ENCODE assay signal across 32 cellular contexts in the genomic region with DNA sequence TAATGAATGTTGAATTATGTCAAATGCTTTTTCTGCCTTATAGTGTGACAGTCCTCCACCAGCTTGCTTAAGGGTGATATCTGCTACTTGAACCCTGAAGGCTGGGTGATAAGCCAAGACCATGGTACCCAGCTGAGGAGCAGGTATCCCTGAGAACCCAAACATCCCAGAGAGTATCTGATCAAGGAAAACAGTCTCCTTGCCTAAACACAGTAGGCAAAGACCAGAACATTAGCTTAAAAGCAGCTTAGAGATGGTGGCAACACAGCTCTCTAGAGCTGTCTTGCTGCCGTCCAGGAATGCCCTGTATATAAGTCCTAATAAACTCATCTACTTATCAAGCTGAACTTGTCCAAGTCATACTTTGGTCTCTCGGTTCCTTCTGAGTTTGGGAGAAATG.
DNase-seq lines count a peak whose midpoint lies in the region; ATAC-seq, FAIRE-seq and TF ChIP-seq lines count a peak whose summit lies in the region.
"Had no signal": no experiment of that assay in that cellular context is flagged by ENCODE, and none has a peak within 500 bp of the region (broad histone marks: within the 10 kb centered on the region; RNA-seq: fewer than 3 reads in every experiment).

No MANE protein-coding gene starts in this region.

- no peak overlapping the region for H4K91ac ChIP-seq in H1 (replicated peaks; ENCODE audit: insufficient read length, low read length)

- no peak overlapping the region for H2BK5ac ChIP-seq in H1 (ENCODE audit: low read depth, low read length)

- POLR2A ChIA-PET in K562 (lab: Yijun Ruan, JAX) (interaction anchor here (0.7 to 2.0 kb wide), 4 partner anchors 9 to 460 kb away, joined by 3 to 18 read pairs (median 6); partner anchors contain the start of gene ZNF322), H1 (lab: Charles Lee; ENCODE audit: partially characterized antibody) (interaction anchor here (1.4 kb wide), 1 partner anchor 13 kb away, joined by 4 read pairs; a partner anchor contains a TSS)

- H3K4ac ChIP-seq in H1 (replicated peaks; ENCODE audit: insufficient read length, low read depth, low read length): no peak overlapping the region

- TF ChIP-seq EP300 in K562 (IDR thresholded peaks at IDR 0.05; ENCODE audit: low read length): no peak
- TF ChIP-seq EP300 in H1 (IDR thresholded peaks at IDR 0.05; ENCODE audit: borderline replicate concordance in 1 of 2, low read depth in 2 of 2, low read length in 2 of 2): no peak

- BruUV-seq in K562 (replicated peaks; lab: Mats Ljungman, UMichigan): TSS peak; percentile 2

- H3K18ac ChIP-seq in H1 (ENCODE audit: extremely low read depth, low read length): no peak overlapping the region

- H3K79me2 ChIP-seq in K562 (ENCODE audit: control insufficient read depth, insufficient read depth, low read length) (peaks cover 19% of the 10 kb centered on the region), H1 (ENCODE audit: control insufficient read depth in 1 of 2, insufficient read depth in 2 of 2, low read length in 2 of 2) (no peaks in the 10 kb centered on the region), keratinocyte (ENCODE audit: control insufficient read depth, insufficient read depth, low read length) (no peaks in the 10 kb centered on the region)

- no peak for TF ChIP-seq RAD21 in K562 (CRISPR knock-in tag; conservative IDR thresholded peaks at IDR 0.05 in 1 of 2, IDR thresholded peaks at IDR 0.05 in 1 of 2)
- no peak for TF ChIP-seq RAD21 in H1 (IDR thresholded peaks at IDR 0.05 in 1 of 2, conservative IDR thresholded peaks at IDR 0.05 in 1 of 2; ENCODE audit: low read depth in 2 of 2, low read length in 2 of 2)

- H3K9ac ChIP-seq in K562 (ENCODE audit: insufficient read depth in 1 of 2, low read depth in 2 of 2, low read length in 2 of 2) (no peak overlapping the region), H1 (replicated peaks in 1 of 4; ENCODE audit: extremely low read depth in 1 of 4, low read depth in 3 of 4, low read length in 3 of 4) (no peak overlapping the region), keratinocyte (ENCODE audit: control insufficient read depth, extremely low read depth, insufficient read depth, low read length) (no peak overlapping the region)
- H3K9ac ChIP-seq: BLaER1; BLaER1 treated with 17β-estradiol and CSF1 and Interleukin-3, amounts not matched to agents 10 nM and 100 nM had no signal

- no peak overlapping the region for H2AK5ac ChIP-seq in H1 (ENCODE audit: low read depth, low read length)

- dilution Hi-C loops in keratinocyte (cut with MboI; ENCODE audit: extremely low pct_ligation_motif_present, low sequenced_read_pairs): no loop called here

- H3K36me3 ChIP-seq in K562 (ENCODE audit: control insufficient read depth, insufficient read depth, low read length): peaks cover 75% of the 10 kb centered on the region
- H3K36me3 ChIP-seq in H1 (ENCODE audit: control insufficient read depth in 2 of 4, insufficient read depth in 4 of 4, low read length in 3 of 4): 0 out of 8 replicates have a peak, but pooled peaks cover 0 to 2% (median 0%) of the 10 kb centered on the region in 4 experiments
- H3K36me3 ChIP-seq in keratinocyte (ENCODE audit: control insufficient read depth in 2 of 2, extremely low read depth in 1 of 2, insufficient read depth in 2 of 2, low read length in 2 of 2): peaks cover 0 to 1% of the 10 kb centered on the region in 2 experiments
- H3K36me3 ChIP-seq: BE2C had no signal

- H3K56ac ChIP-seq in H1 (replicated peaks; ENCODE audit: insufficient read length, low read depth, low read length): no peak overlapping the region

- ATAC-seq in K562: peak; percentile 2; the same call in 1 of the 3 replicates
- ATAC-seq in GM21390 (IDR thresholded peaks at IDR 0.05; ENCODE audit: unreplicated experiment): no peak
- ATAC-seq: A549; CD8-positive, alpha-beta T cell had no signal

- H3K79me1 ChIP-seq in H1 (ENCODE audit: low read depth, low read length): no peaks in the 10 kb centered on the region

- no peak overlapping the region for H2BK15ac ChIP-seq in H1 (ENCODE audit: low read length)

- H4K20me1 ChIP-seq in K562 (replicated peaks; ENCODE audit: control insufficient read depth, insufficient read depth, low read length) (no peaks in the 10 kb centered on the region), H1 (replicated peaks in 1 of 2; ENCODE audit: control insufficient read depth in 1 of 2, insufficient read depth in 2 of 2, low read length in 2 of 2) (no peaks in the 10 kb centered on the region), keratinocyte (ENCODE audit: control insufficient read depth, extremely low read depth, insufficient read depth, low read length) (no peaks in the 10 kb centered on the region)
- H4K20me1 ChIP-seq: BLaER1; BLaER1 treated with 17β-estradiol and CSF1 and Interleukin-3, amounts not matched to agents 10 nM and 100 nM had no signal

- CTCF ChIA-PET in K562 (lab: Yijun Ruan, JAX; ENCODE audit: low intra/inter-chr PET ratio) (no interaction called here), H1 (lab: Charles Lee; ENCODE audit: partially characterized antibody) (interaction anchor here (0.6 to 1.7 kb wide), 3 partner anchors 8 to 1274 kb away, joined by 3 to 5 read pairs (median 3); no protein-coding TSS in a partner anchor)

- H3K27ac ChIP-seq in K562 (ENCODE audit: extremely low read depth, low read depth, low read length): no peak overlapping the region
- no peak overlapping the region for H3K27ac ChIP-seq in H1 (ENCODE audit: low read depth, low read length)
- no peak overlapping the region for H3K27ac ChIP-seq in keratinocyte (ENCODE audit: control insufficient read depth, insufficient read depth, low read length)
- H3K27ac ChIP-seq: 22Rv1; A549; BLaER1; BLaER1 treated with 17β-estradiol and CSF1 and Interleukin-3, amounts not matched to agents 10 nM and 100 nM; C4-2B had no signal

- H3K9me3 ChIP-seq in K562 (replicated peaks; ENCODE audit: control insufficient read depth, insufficient read depth, low read depth, low read length): no peaks in the 10 kb centered on the region
- 0 out of 4 replicates have a peak, but pooled peaks cover 0 to 2% of the 10 kb centered on the region in 2 experiments for H3K9me3 ChIP-seq in H1 (ENCODE audit: insufficient read depth in 2 of 2, low read depth in 1 of 2, low read length in 1 of 2)
- H3K9me3 ChIP-seq in keratinocyte (ENCODE audit: control insufficient read depth, low read depth, low read length): no peaks in the 10 kb centered on the region
- H3K9me3 ChIP-seq: A549, BE2C, Caco-2 had no signal

- 0 out of 2 replicates have a peak overlapping the region, but pooled peaks have one; percentile 7 for H2BK12ac ChIP-seq in H1 (ENCODE audit: low read depth, low read length)

- H3K4me3 ChIP-seq in K562 (no peak overlapping the region), H1 (ENCODE audit: extremely low read depth in 1 of 4, insufficient read depth in 2 of 4, low read depth in 3 of 4, low read length in 4 of 4) (no peak overlapping the region), keratinocyte (ENCODE audit: control insufficient read depth in 2 of 3, extremely low read depth in 1 of 3, insufficient read depth in 2 of 3, low read depth in 1 of 3, low read length in 3 of 3) (no peak overlapping the region)
- H3K4me3 ChIP-seq: A549; BLaER1; BLaER1 treated with 17β-estradiol and CSF1 and Interleukin-3, amounts not matched to agents 10 nM and 100 nM had no signal

- no peak overlapping the region for H4K5ac ChIP-seq in H1 (ENCODE audit: insufficient read length, low read depth, low read length)

- no peak overlapping the region for H4K8ac ChIP-seq in H1 (ENCODE audit: extremely low read depth, insufficient read depth, low read length)

- H2AFZ ChIP-seq in K562 (ENCODE audit: low read depth, low read length) (no peak overlapping the region), H1 (ENCODE audit: low read length) (no peak overlapping the region), keratinocyte (ENCODE audit: control insufficient read depth, low read length) (no peak overlapping the region)

- TF ChIP-seq CTCF in K562 (IDR thresholded peaks at IDR 0.05 in 2 of 3, conservative IDR thresholded peaks at IDR 0.05 in 1 of 3; ENCODE audit: insufficient read depth in 2 of 3, low read depth in 1 of 3, low read length in 3 of 3): no peak
- TF ChIP-seq CTCF in H1 (IDR thresholded peaks at IDR 0.05; ENCODE audit: control extremely low read depth in 1 of 3, insufficient read depth in 1 of 3, low read depth in 1 of 3, low read length in 3 of 3): no peak
- no peak for TF ChIP-seq CTCF in keratinocyte (optimal IDR thresholded peaks at IDR 0.05 in 1 of 3, IDR thresholded peaks at IDR 0.05 in 1 of 3, conservative IDR thresholded peaks at IDR 0.05 in 1 of 3; ENCODE audit: extremely low read depth in 1 of 3, insufficient read depth in 2 of 3, low read length in 3 of 3)

- no peak overlapping the region for H2BK120ac ChIP-seq in H1 (replicated peaks; ENCODE audit: low read depth, low read length)

- H3K27me3 ChIP-seq in K562 (ENCODE audit: control insufficient read depth in 2 of 2, insufficient read depth in 2 of 2, low read length in 2 of 2) (no peaks in the 10 kb centered on the region), H1 (replicated peaks in 1 of 4; ENCODE audit: control insufficient read depth in 3 of 4, extremely low read depth in 1 of 4, insufficient read depth in 3 of 4, low read length in 3 of 4) (no peaks in the 10 kb centered on the region), keratinocyte (ENCODE audit: control insufficient read depth, extremely low read depth, insufficient read depth, low read length) (no peaks in the 10 kb centered on the region)
- H3K27me3 ChIP-seq: BE2C; BLaER1; BLaER1 treated with 17β-estradiol and CSF1 and Interleukin-3, amounts not matched to agents 10 nM and 100 nM had no signal

- peaks cover 6 to 10% of the 10 kb centered on the region in 2 experiments; a peak in 3 of 5 replicates for H3K4me1 ChIP-seq in K562 (replicated peaks in 1 of 2; ENCODE audit: control insufficient read depth in 2 of 2, insufficient read depth in 2 of 2, low read length in 2 of 2)
- no peaks in the 10 kb centered on the region for H3K4me1 ChIP-seq in H1 (replicated peaks in 1 of 4; ENCODE audit: control insufficient read depth in 3 of 4, insufficient read depth in 4 of 4, low read length in 3 of 4)
- no peaks in the 10 kb centered on the region for H3K4me1 ChIP-seq in keratinocyte (ENCODE audit: control insufficient read depth, extremely low read depth, insufficient read depth, low read length)
- H3K4me1 ChIP-seq: A549, BE2C, BLaER1, Caco-2 had no signal

- WGBS in K562 (ENCODE audit: insufficient coverage, low coverage, missing lambda C conversion rate): 94% methylated on average over 2 of the region's 2 CpGs
- 74% methylated on average over 2 of the region's 2 CpGs; no CpG with 5 or more reads in 1 of the 2 experiments for WGBS in H1 (ENCODE audit: extremely low coverage in 1 of 2, insufficient coverage in 1 of 2, insufficient read length in 1 of 2, insufficient replicate concordance in 2 of 2, low coverage in 1 of 2, low lambda C conversion rate in 2 of 2, missing lambda C conversion rate in 1 of 2), 2 experiments

- H3K23ac ChIP-seq in H1 (ENCODE audit: insufficient read length): no peak overlapping the region

- H3K23me2 ChIP-seq in H1 (ENCODE audit: low read depth, low read length): no peaks in the 10 kb centered on the region

- no peaks in the 10 kb centered on the region for H3K9me1 ChIP-seq in K562 (ENCODE audit: control insufficient read depth, insufficient read depth, low read length)
- H3K9me1 ChIP-seq in keratinocyte (ENCODE audit: control insufficient read depth, extremely low read depth, insufficient read depth, low read length): no peaks in the 10 kb centered on the region

- intact Hi-C loops in K562 (cut with micrococcal nuclease): no loop called here

- DNase-seq in K562 (ENCODE audit: extremely low read depth in 1 of 4, low spot score in 3 of 4) (no peak), H1 (ENCODE audit: low read depth in 1 of 2, low spot score in 2 of 2) (no peak), keratinocyte (ENCODE audit: low read depth, low spot score) (no peak), NCI-H2171 (lab: John Stamatoyannopoulos, UW) (no peak), NCI-H446 (lab: John Stamatoyannopoulos, UW) (no peak)
- DNase-seq: 8988T; ACHN; AML-193; BE2C; C1 segment of cervical spinal cord; Caco-2; Calu3; CD4-positive, alpha-beta memory T cell; CD4-positive, alpha-beta T cell; CD4-positive, CD25-positive, alpha-beta regulatory T cell; CD8-positive, alpha-beta memory T cell; CD8-positive, alpha-beta T cell; COR-L47; DMS 273 treated with DMSO at 0.1 percent for 48 hours; DMS153; DMS53; DMS79; DMS79 treated with DMSO at 0.1 percent for 48 hours; DND-41; EL had no signal

- H3K4me2 ChIP-seq in K562 (ENCODE audit: insufficient read depth, low read length): no peak overlapping the region
- H3K4me2 ChIP-seq in H1 (ENCODE audit: insufficient read depth in 1 of 2, low read depth in 2 of 2, low read length in 2 of 2): no peak overlapping the region
- H3K4me2 ChIP-seq in keratinocyte (ENCODE audit: control insufficient read depth, extremely low read depth, insufficient read depth, low read depth, low read length): no peak overlapping the region
- H3K4me2 ChIP-seq: A549; BLaER1; BLaER1 treated with 17β-estradiol and CSF1 and Interleukin-3, amounts not matched to agents 10 nM and 100 nM had no signal

- H3K14ac ChIP-seq in H1 (ENCODE audit: insufficient read length): no peak overlapping the region

- H2BK20ac ChIP-seq in H1 (ENCODE audit: low read length): no peak overlapping the region

- FAIRE-seq in K562 (lab: Jason Lieb, UNC) (no peak), H1 (lab: Jason Lieb, UNC) (no peak), keratinocyte (lab: Jason Lieb, UNC) (peak; percentile 44)
- FAIRE-seq: A549, D721Med had no signal

- TF ChIP-seq POLR2A in K562 (conservative IDR thresholded peaks at IDR 0.05): peak; percentile 60
- no peak for TF ChIP-seq POLR2A in H1 (IDR thresholded peaks at IDR 0.05; ENCODE audit: control extremely low read depth in 1 of 2, low read depth in 2 of 2, low read length in 2 of 2)

- in situ Hi-C loops in K562 (cut with MboI): loop anchor here (25.0 kb wide), 1 partner anchor 782 kb away; no protein-coding TSS in a partner anchor

Comparison
In these comparisons a context has a peak if more than half of its experiments do, and no peak if none do; other contexts are left out.
1. Of the 49 proteins assayed by ChIP-seq in both K562 and H1: peak only in K562: POLR2A and POLR2AphosphoS5; only in H1: none; in both: none; in neither: 46; mixed calls (peak in some experiments, not most) for 1.